ENCODE assay signal across 2 cellular contexts in the genomic region with DNA sequence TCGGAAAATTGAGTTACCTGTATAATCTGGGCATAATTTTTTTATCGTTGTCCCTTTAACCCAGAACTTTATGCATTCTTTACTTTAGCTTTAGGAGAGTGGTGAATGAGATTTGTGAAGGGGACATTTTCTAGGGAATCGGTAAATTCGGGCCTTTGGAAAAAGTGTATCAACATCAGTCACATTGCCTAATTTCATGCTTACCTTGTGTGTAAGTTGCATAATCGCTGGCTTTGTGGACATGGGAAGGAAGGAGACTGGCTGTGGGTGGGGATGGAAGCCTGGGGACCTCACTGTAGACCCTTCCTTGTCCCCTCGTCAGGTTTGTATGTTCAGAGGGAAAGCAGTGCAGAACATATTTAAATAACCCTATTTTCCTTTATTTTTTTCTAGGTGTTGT.
TF ChIP-seq lines count a peak whose summit lies in the region.

No MANE protein-coding gene starts in this region.

TF ChIP-seq in IMR-90, 13 proteins besides CTCF, POLR2A, EP300 and RAD21:
- TF ChIP-seq RFX5 (IDR thresholded peaks at IDR 0.05; ENCODE audit: low read depth, low read length), result no peak
- TF ChIP-seq MAFK (IDR thresholded peaks at IDR 0.05; ENCODE audit: low read depth, low read length), result no peak
- no peak for TF ChIP-seq FOS (IDR thresholded peaks at IDR 0.05; ENCODE audit: low read depth, low read length)
- TF ChIP-seq RCOR1 (IDR thresholded peaks at IDR 0.05; ENCODE audit: insufficient replicate concordance, low read length), result no peak
- TF ChIP-seq BHLHE40 (IDR thresholded peaks at IDR 0.05; ENCODE audit: low read depth, low read length), result no peak
- no peak for TF ChIP-seq NFE2L2 (IDR thresholded peaks at IDR 0.05; ENCODE audit: low read depth, low read length)
- TF ChIP-seq CEBPB (IDR thresholded peaks at IDR 0.05; ENCODE audit: low read depth, low read length), result 0 out of 2 replicates have a peak, but pooled peaks have one; percentile 20
- no peak for TF ChIP-seq CHD1 (IDR thresholded peaks at IDR 0.05; ENCODE audit: low read depth, low read length)

TF ChIP-seq in liver, 16 proteins besides CTCF, POLR2A, EP300 and RAD21:
- TF ChIP-seq YY1 (IDR thresholded peaks at IDR 0.05) (peak; percentile 56), GABPA (IDR thresholded peaks at IDR 0.05 in 1 of 2, conservative IDR thresholded peaks at IDR 0.05 in 1 of 2) (no peak), EGR1 (IDR thresholded peaks at IDR 0.05; ENCODE audit: low read depth in 2 of 2) (peak in 1 of 2 donors; percentile 73), JUND (IDR thresholded peaks at IDR 0.05) (peak; percentile 78 to 90), HNF4G (IDR thresholded peaks at IDR 0.05) (no peak), FOXA1 (IDR thresholded peaks at IDR 0.05) (peak; percentile 78), NR2F2 (IDR thresholded peaks at IDR 0.05) (no peak), SP1 (IDR thresholded peaks at IDR 0.05) (peak; percentile 11), HNF4A (conservative IDR thresholded peaks at IDR 0.05) (peak; percentile 36 to 68), TAF1 (conservative IDR thresholded peaks at IDR 0.05) (no peak), RXRA (IDR thresholded peaks at IDR 0.05) (peak; percentile 20 to 71), FOXA2 (IDR thresholded peaks at IDR 0.05) (peak; percentile 90)
- TF ChIP-seq, protein P1, sequence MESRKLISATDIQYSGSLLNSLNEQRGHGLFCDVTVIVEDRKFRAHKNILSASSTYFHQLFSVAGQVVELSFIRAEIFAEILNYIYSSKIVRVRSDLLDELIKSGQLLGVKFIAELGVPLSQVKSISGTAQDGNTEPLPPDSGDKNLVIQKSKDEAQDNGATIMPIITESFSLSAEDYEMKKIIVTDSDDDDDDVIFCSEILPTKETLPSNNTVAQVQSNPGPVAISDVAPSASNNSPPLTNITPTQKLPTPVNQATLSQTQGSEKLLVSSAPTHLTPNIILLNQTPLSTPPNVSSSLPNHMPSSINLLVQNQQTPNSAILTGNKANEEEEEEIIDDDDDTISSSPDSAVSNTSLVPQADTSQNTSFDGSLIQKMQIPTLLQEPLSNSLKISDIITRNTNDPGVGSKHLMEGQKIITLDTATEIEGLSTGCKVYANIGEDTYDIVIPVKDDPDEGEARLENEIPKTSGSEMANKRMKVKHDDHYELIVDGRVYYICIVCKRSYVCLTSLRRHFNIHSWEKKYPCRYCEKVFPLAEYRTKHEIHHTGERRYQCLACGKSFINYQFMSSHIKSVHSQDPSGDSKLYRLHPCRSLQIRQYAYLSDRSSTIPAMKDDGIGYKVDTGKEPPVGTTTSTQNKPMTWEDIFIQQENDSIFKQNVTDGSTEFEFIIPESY (IDR thresholded peaks at IDR 0.05), result peak; percentile 48
- TF ChIP-seq, protein P2, sequence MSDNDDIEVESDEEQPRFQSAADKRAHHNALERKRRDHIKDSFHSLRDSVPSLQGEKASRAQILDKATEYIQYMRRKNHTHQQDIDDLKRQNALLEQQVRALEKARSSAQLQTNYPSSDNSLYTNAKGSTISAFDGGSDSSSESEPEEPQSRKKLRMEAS (IDR thresholded peaks at IDR 0.05), result peak; percentile 58
- TF ChIP-seq, protein P3, sequence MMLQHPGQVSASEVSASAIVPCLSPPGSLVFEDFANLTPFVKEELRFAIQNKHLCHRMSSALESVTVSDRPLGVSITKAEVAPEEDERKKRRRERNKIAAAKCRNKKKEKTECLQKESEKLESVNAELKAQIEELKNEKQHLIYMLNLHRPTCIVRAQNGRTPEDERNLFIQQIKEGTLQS (IDR thresholded peaks at IDR 0.05), result peak; percentile 67
- TF ChIP-seq, protein P4, sequence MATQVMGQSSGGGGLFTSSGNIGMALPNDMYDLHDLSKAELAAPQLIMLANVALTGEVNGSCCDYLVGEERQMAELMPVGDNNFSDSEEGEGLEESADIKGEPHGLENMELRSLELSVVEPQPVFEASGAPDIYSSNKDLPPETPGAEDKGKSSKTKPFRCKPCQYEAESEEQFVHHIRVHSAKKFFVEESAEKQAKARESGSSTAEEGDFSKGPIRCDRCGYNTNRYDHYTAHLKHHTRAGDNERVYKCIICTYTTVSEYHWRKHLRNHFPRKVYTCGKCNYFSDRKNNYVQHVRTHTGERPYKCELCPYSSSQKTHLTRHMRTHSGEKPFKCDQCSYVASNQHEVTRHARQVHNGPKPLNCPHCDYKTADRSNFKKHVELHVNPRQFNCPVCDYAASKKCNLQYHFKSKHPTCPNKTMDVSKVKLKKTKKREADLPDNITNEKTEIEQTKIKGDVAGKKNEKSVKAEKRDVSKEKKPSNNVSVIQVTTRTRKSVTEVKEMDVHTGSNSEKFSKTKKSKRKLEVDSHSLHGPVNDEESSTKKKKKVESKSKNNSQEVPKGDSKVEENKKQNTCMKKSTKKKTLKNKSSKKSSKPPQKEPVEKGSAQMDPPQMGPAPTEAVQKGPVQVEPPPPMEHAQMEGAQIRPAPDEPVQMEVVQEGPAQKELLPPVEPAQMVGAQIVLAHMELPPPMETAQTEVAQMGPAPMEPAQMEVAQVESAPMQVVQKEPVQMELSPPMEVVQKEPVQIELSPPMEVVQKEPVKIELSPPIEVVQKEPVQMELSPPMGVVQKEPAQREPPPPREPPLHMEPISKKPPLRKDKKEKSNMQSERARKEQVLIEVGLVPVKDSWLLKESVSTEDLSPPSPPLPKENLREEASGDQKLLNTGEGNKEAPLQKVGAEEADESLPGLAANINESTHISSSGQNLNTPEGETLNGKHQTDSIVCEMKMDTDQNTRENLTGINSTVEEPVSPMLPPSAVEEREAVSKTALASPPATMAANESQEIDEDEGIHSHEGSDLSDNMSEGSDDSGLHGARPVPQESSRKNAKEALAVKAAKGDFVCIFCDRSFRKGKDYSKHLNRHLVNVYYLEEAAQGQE (IDR thresholded peaks at IDR 0.05), result no peak
